Comparison of ENCODE assay signal across 8 cellular contexts in genomic region chr19:17309198-17309961, GRCh38. TPM values are rescaled to one million over a fixed set of nuclear protein-coding genes. Genes with fewer than 3 reads are reported as not detected.
DNase-seq lines count a peak whose midpoint lies in the region; ATAC-seq, FAIRE-seq and TF ChIP-seq lines count a peak whose summit lies in the region.

DDA1 (plus strand) TSS chr19:17309563; CDS start chr19:17309655, 92 bp downstream.

- DNase-seq in Daoy (ENCODE audit: low read depth) (peak; percentile 100), H54 (ENCODE audit: insufficient read length, low spot score) (peak; percentile 92), M059J (ENCODE audit: low read depth) (peak; percentile 100), SHP77 (lab: John Stamatoyannopoulos, UW) (peak; percentile 99), fibroblast of pulmonary artery (ENCODE audit: low read depth) (peak; percentile 100)
- peak; percentile 98 for DNase-seq in activated effector memory CD4-positive, alpha-beta T cell treated with Interleukin-2 at 50 U/mL for 16 hours
- peak; percentile 100 for DNase-seq in natural killer cell treated with Interleukin-12 subunit alpha and Interleukin-12 subunit beta and Interleukin-15 and Interleukin-18, amount 100 ng/mL, for 72 hours (ENCODE audit: low spot score)
- DNase-seq in stimulated activated naive CD8-positive, alpha-beta T cell treated with anti-CD3 and anti-CD28 coated beads, Interleukin-15, Interleukin-2, amounts not matched to agents 100 U/mL and 50 U/mL, for 24 hours: peak; percentile 98

- H3K27me3 Mint-ChIP-seq in natural killer cell treated with Interleukin-12 subunit alpha and Interleukin-12 subunit beta and Interleukin-15 and Interleukin-18, amount 100 ng/mL, for 72 hours: no peaks in the 10 kb centered on the region

- peak within 1 kb of the TSS; percentile 81 to 95 for H3K27ac Mint-ChIP-seq in natural killer cell treated with Interleukin-12 subunit alpha and Interleukin-12 subunit beta and Interleukin-15 and Interleukin-18, amount 100 ng/mL, for 72 hours

- peak; percentile 36 for FAIRE-seq in H54 (lab: Jason Lieb, UNC)

- H3K9me3 Mint-ChIP-seq in natural killer cell treated with Interleukin-12 subunit alpha and Interleukin-12 subunit beta and Interleukin-15 and Interleukin-18, amount 100 ng/mL, for 72 hours: no peaks in the 10 kb centered on the region

- peak within 1 kb of the TSS; percentile 99 for H3K4me3 Mint-ChIP-seq in natural killer cell treated with Interleukin-12 subunit alpha and Interleukin-12 subunit beta and Interleukin-15 and Interleukin-18, amount 100 ng/mL, for 72 hours

- TF ChIP-seq POLR2A in H54 (IDR thresholded peaks at IDR 0.05; ENCODE audit: low read depth, low read length): peak; percentile 66

- peak within 1 kb of the TSS; percentile 97 for H3K4me3 ChIP-seq in fibroblast of pulmonary artery (replicated peaks; ENCODE audit: low read depth, low read length)

- H3K36me3 Mint-ChIP-seq in natural killer cell treated with Interleukin-12 subunit alpha and Interleukin-12 subunit beta and Interleukin-15 and Interleukin-18, amount 100 ng/mL, for 72 hours: no peaks in the 10 kb centered on the region

- TF ChIP-seq CTCF in fibroblast of pulmonary artery (IDR thresholded peaks at IDR 0.05; ENCODE audit: low read length, missing control alignments): no peak

- peaks cover 31 to 39% of the 10 kb centered on the region in 2 donors for H3K4me1 Mint-ChIP-seq in natural killer cell treated with Interleukin-12 subunit alpha and Interleukin-12 subunit beta and Interleukin-15 and Interleukin-18, amount 100 ng/mL, for 72 hours (ENCODE audit: low read depth in 2 of 2)

- ATAC-seq in natural killer cell treated with Interleukin-12 subunit alpha and Interleukin-12 subunit beta and Interleukin-15 and Interleukin-18, amount 100 ng/mL, for 72 hours: peak; percentile 90 to 92
- peak; percentile 82 for ATAC-seq in stimulated activated naive CD8-positive, alpha-beta T cell treated with anti-CD3 and anti-CD28 coated beads, Interleukin-15, Interleukin-2, amounts not matched to agents 100 U/mL and 50 U/mL, for 24 hours

RNA-seq across cellular contexts. Expression of gene DDA1, which starts in this region (rescaled TPM):
- total RNA-seq in Daoy (2014; rRNA removed; shearing (Covaris generic)): 50.1 and 63.0 TPM in 2 replicates
- total RNA-seq in M059J (2014; rRNA removed; shearing (Covaris generic)): 40.5 and 50.3 TPM in 2 replicates
- total RNA-seq in natural killer cell treated with Interleukin-12 subunit alpha and Interleukin-12 subunit beta and Interleukin-15 and Interleukin-18, amount 100 ng/mL, for 72 hours: 10 to 100 TPM; 57.7 to 68.3 TPM

Comparison
In these comparisons a context has a peak if more than half of its experiments do, and no peak if none do; other contexts are left out.
1. Peak in every context shown above with its lines: DNase-seq, ATAC-seq and H3K4me3 ChIP-seq.